12 cellular contexts compared by ENCODE assay signal in the genomic region with DNA sequence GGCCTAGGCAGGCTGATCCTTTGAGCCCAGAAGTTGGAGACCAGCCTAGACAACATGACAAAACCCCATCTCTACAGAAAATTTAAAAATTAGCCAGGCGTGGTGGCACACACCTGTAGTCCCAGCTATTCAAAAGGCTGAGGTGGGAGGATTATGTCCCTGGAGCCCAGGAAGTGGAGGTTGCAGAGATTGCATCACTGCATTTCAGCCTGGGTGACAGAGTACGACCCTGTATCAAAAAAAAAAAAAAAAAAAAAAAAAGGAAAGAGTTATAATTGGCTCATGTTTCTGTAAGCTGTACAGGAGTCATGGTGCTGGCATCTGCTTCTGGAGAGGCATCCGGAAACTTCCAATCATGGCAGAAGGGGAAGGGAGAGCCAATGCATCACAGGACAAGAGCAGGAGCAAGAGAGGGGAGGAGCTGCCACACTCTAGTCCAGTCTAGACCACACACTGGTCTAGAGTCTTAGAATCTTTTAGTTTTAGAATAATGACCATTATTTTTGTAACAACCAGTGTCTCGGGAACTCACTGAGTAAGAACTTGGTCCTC. TPM values are rescaled to one million over a fixed set of nuclear protein-coding genes. Genes with fewer than 3 reads are reported as not detected.
DNase-seq lines count a peak whose midpoint lies in the region; ATAC-seq and TF ChIP-seq lines count a peak whose summit lies in the region.
"Had no signal": no experiment of that assay in that cellular context is flagged by ENCODE, and none has a peak within 500 bp of the region (broad histone marks: within the 10 kb centered on the region; RNA-seq: fewer than 3 reads in every experiment).

No MANE protein-coding gene starts in this region.

- H3K4me1 ChIP-seq in H9 (ENCODE audit: insufficient read depth, low read length) (no peaks in the 10 kb centered on the region), Karpas-422 (ENCODE audit: low read length) (no peaks in the 10 kb centered on the region)

- no peak overlapping the region for H4K5ac ChIP-seq in H9 (ENCODE audit: insufficient read length, low read depth, low read length)

- peaks cover 3% of the 10 kb centered on the region for H3K79me1 ChIP-seq in H9 (ENCODE audit: insufficient read depth, low read depth, low read length, poor library complexity, severe bottlenecking)

- H3K36me3 ChIP-seq in Karpas-422 (ENCODE audit: insufficient read depth, low read length): no peaks in the 10 kb centered on the region

- H4K8ac ChIP-seq in H9 (replicated peaks; ENCODE audit: insufficient read length, low read depth, low read length): no peak overlapping the region

- no peak overlapping the region for H3K18ac ChIP-seq in H9 (ENCODE audit: insufficient read length, low read depth, low read length)

- H2BK120ac ChIP-seq in H9 (ENCODE audit: low read depth, low read length, poor library complexity, severe bottlenecking): no peak overlapping the region

- H3K9ac ChIP-seq in H9 (ENCODE audit: extremely low read depth, insufficient read length, low read length) (no peak overlapping the region), Karpas-422 (ENCODE audit: low read length) (no peak overlapping the region)

- 0 out of 7 replicates have a peak overlapping the region, but pooled peaks of 1 of the 3 experiments have one; percentile 34 for H3K27ac Mint-ChIP-seq in H9
- H3K27ac Mint-ChIP-seq: CD14-positive monocyte had no signal

- H3K27me3 Mint-ChIP-seq in H9 (ENCODE audit: low read depth): no peaks in the 10 kb centered on the region

- H3K4ac ChIP-seq in H9 (ENCODE audit: low read depth, low read length): no peak overlapping the region

- H3K4me3 ChIP-seq in AG09309 (ENCODE audit: control insufficient read depth, low read depth, low read length): no peak overlapping the region
- H3K4me3 ChIP-seq in cardiac fibroblast (replicated peaks in 1 of 2; ENCODE audit: low read depth in 2 of 2, low read length in 2 of 2): no peak overlapping the region
- H3K4me3 ChIP-seq in Karpas-422 (ENCODE audit: low read length): no peak overlapping the region

- TF ChIP-seq CTCF in AG09309 (IDR thresholded peaks at IDR 0.05; ENCODE audit: control insufficient read depth, insufficient read depth, low read depth, low read length, missing control alignments) (no peak), cardiac fibroblast (IDR thresholded peaks at IDR 0.05; ENCODE audit: low read depth, low read length) (no peak), H9 (conservative IDR thresholded peaks at IDR 0.05) (no peak)

- no peak overlapping the region for H2BK5ac ChIP-seq in H9 (ENCODE audit: insufficient read length, low read length)

- H4K20me1 ChIP-seq in H9 (ENCODE audit: control insufficient read depth, insufficient read depth, insufficient read length) (no peaks in the 10 kb centered on the region), Karpas-422 (ENCODE audit: insufficient read depth, low read depth, low read length) (no peaks in the 10 kb centered on the region)

- H3K23me2 ChIP-seq in H9 (ENCODE audit: insufficient read length, low read depth, low read length, poor library complexity, severe bottlenecking): no peaks in the 10 kb centered on the region

- H3K27me3 ChIP-seq in H9 (ENCODE audit: insufficient read depth, low read length) (no peaks in the 10 kb centered on the region), Karpas-422 (ENCODE audit: low read length) (no peaks in the 10 kb centered on the region)

- H4K91ac ChIP-seq in H9 (ENCODE audit: insufficient read length, low read depth, low read length): no peak overlapping the region

- H3K27ac ChIP-seq in H9 (ENCODE audit: insufficient read length, low read depth, low read length) (no peak overlapping the region), Karpas-422 (ENCODE audit: low read length) (no peak overlapping the region)

- H3K4me2 ChIP-seq in H9 (ENCODE audit: insufficient read depth, insufficient read length, low read length) (no peak overlapping the region), Karpas-422 (ENCODE audit: low read depth, low read length, poor library complexity, severe bottlenecking) (no peak overlapping the region)

- DNase-seq in AG09309 (ENCODE audit: low read depth) (peak; percentile 59), HT1080 (ENCODE audit: low read depth) (peak; percentile 27), cardiac fibroblast (ENCODE audit: low read depth in 2 of 2) (peak; percentile 76 to 91), kidney tubule cell (ENCODE audit: low spot score) (peak; percentile 82), H9 (no peak), Karpas-422 (no peak), islet precursor cell (no peak)
- DNase-seq: KBM-7; NCI-H146; stimulated activated naive CD4-positive, alpha-beta T cell had no signal

- H2AFZ ChIP-seq in H9 (ENCODE audit: low read length) (no peak overlapping the region), Karpas-422 (ENCODE audit: low read length) (no peak overlapping the region)

- H3K9me3 Mint-ChIP-seq in H9: 0 out of 5 replicates have a peak, but pooled peaks cover 0 to 2% of the 10 kb centered on the region in 2 experiments

- no peak overlapping the region for H3K4me3 Mint-ChIP-seq in H9
- H3K4me3 Mint-ChIP-seq: CD14-positive monocyte had no signal

- H3T11ph ChIP-seq in H9 (ENCODE audit: low read length): no peak overlapping the region

- H2BK12ac ChIP-seq in H9 (ENCODE audit: insufficient read length, low read depth, low read length): no peak overlapping the region

- H3K56ac ChIP-seq in H9 (ENCODE audit: insufficient read length, low read depth, low read length): no peak overlapping the region

- no peak overlapping the region for H3K14ac ChIP-seq in H9 (ENCODE audit: insufficient read depth, low read length)

- no CpG with 5 or more reads among the region's 4 CpGs for WGBS in H9 (ENCODE audit: extremely low coverage, insufficient read length, low lambda C conversion rate)

- H3K79me2 ChIP-seq in H9 (ENCODE audit: insufficient read depth, low read length) (peaks cover 2% of the 10 kb centered on the region; the same call in 1 of the 2 replicates), Karpas-422 (ENCODE audit: low read length) (no peaks in the 10 kb centered on the region)

- no peak overlapping the region for H2BK20ac ChIP-seq in H9 (ENCODE audit: low read depth, low read length, poor library complexity, severe bottlenecking)

- no peak overlapping the region for H2AK5ac ChIP-seq in H9 (ENCODE audit: insufficient read length, low read length)

- H3K36me3 Mint-ChIP-seq in H9 (ENCODE audit: insufficient read depth in 1 of 3, low read depth in 3 of 3): peaks cover 24 to 38% (median 32%) of the 10 kb centered on the region in 3 experiments; a peak in 6 of 7 replicates
- H3K36me3 Mint-ChIP-seq: CD14-positive monocyte had no signal

- no peak overlapping the region for H3K23ac ChIP-seq in H9 (ENCODE audit: insufficient read length, low read depth, low read length)

- H3K9me3 ChIP-seq in H9 (ENCODE audit: control insufficient read depth, low read depth, low read length): no peaks in the 10 kb centered on the region
- no peaks in the 10 kb centered on the region for H3K9me3 ChIP-seq in Karpas-422 (ENCODE audit: low read length)

- no peak overlapping the region for H2BK15ac ChIP-seq in H9 (ENCODE audit: low read depth, low read length)

- no peaks in the 10 kb centered on the region for H3K9me2 ChIP-seq in Karpas-422 (replicated peaks; ENCODE audit: insufficient read depth, low read length)

- peaks cover 2 to 14% of the 10 kb centered on the region in 2 experiments for H3K4me1 Mint-ChIP-seq in H9
- H3K4me1 Mint-ChIP-seq: CD14-positive monocyte had no signal

- ATAC-seq in GM19397 (IDR thresholded peaks at IDR 0.05; ENCODE audit: unreplicated experiment): no peak

RNA-seq across cellular contexts. Expression of gene DOCK1, which starts 16.8 kb away (rescaled TPM):
- total RNA-seq in HT1080 (2014; rRNA removed; shearing (Covaris generic)): 26.4 and 28.6 TPM in 2 replicates
- polyA plus RNA-seq in HT1080 (2015; cell fraction: cytosol; rRNA removed): 26.5 and 33.1 TPM in 2 replicates
- polyA plus RNA-seq in HT1080 (2015; cell fraction: nucleus; rRNA removed): 43.0 and 45.3 TPM in 2 replicates
- total RNA-seq in H9 (2021): 51.5 and 57.0 TPM in 2 replicates
- total RNA-seq in Karpas-422 (2014; rRNA removed; shearing (Covaris generic); ENCODE audit: low replicate concordance): not detected in 2 replicates

Comparison
In these comparisons a context has a peak if more than half of its experiments do, and no peak if none do; other contexts are left out.
1. DNase-seq: peak in AG09309 (single experiment), HT1080 (single experiment), cardiac fibroblast (2 of 2) and kidney tubule cell (single experiment); none in H9 (single experiment), Karpas-422 (single experiment) and islet precursor cell (single experiment).
2. RNA of gene DOCK1, which starts 16.8 kb away (total RNA-seq): 51.5 to 57.0 TPM in H9 and 26.4 to 28.6 TPM in HT1080; not detected in Karpas-422; every median in the first group is over 10 times any median in the second.